ENCODE assay signal across 13 cellular contexts in the genomic region with DNA sequence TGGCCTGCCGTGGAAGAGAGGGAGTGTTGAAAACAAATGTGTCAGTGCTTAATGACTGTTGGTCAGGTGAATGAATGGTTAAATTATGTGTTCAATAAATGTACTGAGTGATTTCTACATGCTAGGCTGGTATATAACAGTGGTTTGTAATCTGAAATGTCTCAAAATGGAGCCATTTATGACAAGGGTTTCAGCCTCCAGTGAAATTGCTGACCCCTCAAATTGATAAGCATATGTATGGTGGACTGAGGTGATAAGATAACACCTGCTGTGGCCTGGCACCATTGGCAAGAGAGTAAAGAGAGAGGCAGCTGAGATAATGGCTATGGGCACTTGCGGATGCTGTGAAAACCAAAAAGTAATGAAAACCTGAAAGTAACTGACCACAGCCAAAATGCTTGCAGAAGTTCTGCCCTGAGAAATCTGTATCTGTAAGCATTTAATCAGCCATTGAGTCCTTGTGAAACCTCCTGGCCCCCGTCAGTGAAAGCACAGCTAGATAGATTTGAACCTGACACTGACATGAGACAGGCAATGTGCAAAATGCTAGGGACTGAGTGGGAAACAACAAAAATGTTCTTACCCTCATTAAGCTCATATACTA. TPM values are rescaled to one million over a fixed set of nuclear protein-coding genes. Genes with fewer than 3 reads are reported as not detected.
DNase-seq lines count a peak whose midpoint lies in the region; ATAC-seq and TF ChIP-seq lines count a peak whose summit lies in the region.
"Had no signal": no experiment of that assay in that cellular context is flagged by ENCODE, and none has a peak within 500 bp of the region (broad histone marks: within the 10 kb centered on the region; RNA-seq: fewer than 3 reads in every experiment).

No MANE protein-coding gene starts in this region.

- no peaks in the 10 kb centered on the region for H3K9me3 Mint-ChIP-seq in mesothelial cell of epicardium
- H3K9me3 Mint-ChIP-seq in activated naive CD4-positive, alpha-beta T cell treated with anti-CD3 and anti-CD28 coated beads, Interleukin-2, amount 50 U/mL, for 72 hours, result peaks cover 0 to 6% of the 10 kb centered on the region in 2 donors

- in situ Hi-C loops in GM23248 (cut with MboI), result no loop called here

- ATAC-seq in GM18861 (IDR thresholded peaks at IDR 0.05; ENCODE audit: unreplicated experiment) (peak; percentile 35), GM18505 (IDR thresholded peaks at IDR 0.05; ENCODE audit: unreplicated experiment) (no peak), T-helper 17 cell (no peak)
- ATAC-seq in activated naive CD4-positive, alpha-beta T cell treated with anti-CD3 and anti-CD28 coated beads, Interleukin-2, amount 50 U/mL, for 72 hours, result no peak
- ATAC-seq: activated CD4-positive, CD25-positive, alpha-beta regulatory T cell treated with anti-CD3 and anti-CD28 coated beads, Interleukin-2, amount 50 U/mL, for 24 hours had no signal

- peak overlapping the region; percentile 42 for H2AFZ ChIP-seq in GM23248

- no peak for DNase-seq in GM23248
- DNase-seq in mesothelial cell of epicardium (ENCODE audit: low spot score in 2 of 2, unreplicated experiment in 2 of 2), result no peak
- DNase-seq in activated naive CD4-positive, alpha-beta T cell treated with anti-CD3 and anti-CD28 coated beads, Interleukin-2, amount 50 U/mL, for 72 hours (ENCODE audit: low spot score in 2 of 2), result no peak
- no peak for DNase-seq in T-helper 17 cell
- DNase-seq in NCI-H146 (lab: John Stamatoyannopoulos, UW), result no peak
- DNase-seq: anterior cingulate cortex; EL; stimulated activated CD4-positive, alpha-beta T cell treated with anti-CD3 and anti-CD28 coated beads, Interleukin-15, amount 100 ng/mL, for 24 hours; tibial artery had no signal

- WGBS in GM23248 (ENCODE audit: low coverage in 1 of 2, low lambda C conversion rate in 2 of 2, missing lambda C conversion rate in 2 of 2), 2 experiments, result 57 to 62% methylated on average over 3 of the region's 3 CpGs

- H4K20me1 ChIP-seq in GM23248 (ENCODE audit: insufficient read depth), result no peaks in the 10 kb centered on the region

- H3K9ac ChIP-seq in GM23248 (no peak overlapping the region), HUES48 (ENCODE audit: low read depth, low read length) (no peak overlapping the region; the same call in 1 of the 2 replicates)

- H3K4me1 Mint-ChIP-seq in mesothelial cell of epicardium, result peaks cover 66% of the 10 kb centered on the region
- peaks cover 25% of the 10 kb centered on the region for H3K4me1 Mint-ChIP-seq in T-helper 17 cell

- no peak for TF ChIP-seq CTCF in mesothelial cell of epicardium (IDR thresholded peaks at IDR 0.05; ENCODE audit: unreplicated experiment)

- no peak overlapping the region for H3K27ac ChIP-seq in GM23248
- peak overlapping the region; percentile 34 for H3K27ac ChIP-seq in HUES48 (ENCODE audit: low read depth, low read length)
- H3K27ac ChIP-seq: tibial artery had no signal

- H3K9me2 ChIP-seq in GM23248 (ENCODE audit: insufficient read depth), result no peaks in the 10 kb centered on the region

- no peak for TF ChIP-seq POLR2A in GM18505 (IDR thresholded peaks at IDR 0.05; ENCODE audit: borderline replicate concordance, extremely low read depth, insufficient read depth, insufficient read length)

- peaks cover 31% of the 10 kb centered on the region for H3K79me2 ChIP-seq in GM23248 (ENCODE audit: insufficient read depth)

- H3K27me3 Mint-ChIP-seq in mesothelial cell of epicardium (ENCODE audit: low read depth) (no peaks in the 10 kb centered on the region), T-helper 17 cell (peaks cover 75% of the 10 kb centered on the region)

- H3K4me3 ChIP-seq in GM23248, result no peak overlapping the region
- H3K4me3 ChIP-seq in HUES48 (ENCODE audit: low read depth, low read length), result no peak overlapping the region
- H3K4me3 ChIP-seq: tibial artery had no signal

- peak overlapping the region; percentile 30 for H3K27ac Mint-ChIP-seq in mesothelial cell of epicardium
- H3K27ac Mint-ChIP-seq in activated naive CD4-positive, alpha-beta T cell treated with anti-CD3 and anti-CD28 coated beads, Interleukin-2, amount 50 U/mL, for 72 hours, result no peak overlapping the region
- no peak overlapping the region for H3K27ac Mint-ChIP-seq in T-helper 17 cell

- peaks cover 22% of the 10 kb centered on the region for H3K4me1 ChIP-seq in GM23248 (ENCODE audit: insufficient read depth)
- peaks cover 32% of the 10 kb centered on the region for H3K4me1 ChIP-seq in HUES48 (ENCODE audit: control insufficient read depth, insufficient read depth, low read length)

- H3K36me3 ChIP-seq in GM23248 (ENCODE audit: low read depth), result peaks cover 2% of the 10 kb centered on the region; the same call in 1 of the 2 replicates
- H3K36me3 ChIP-seq in HUES48 (ENCODE audit: control insufficient read depth, insufficient read depth, low read length), result peaks cover 2% of the 10 kb centered on the region
- H3K36me3 ChIP-seq: tibial artery had no signal

- H3K36me3 Mint-ChIP-seq in mesothelial cell of epicardium, result no peaks in the 10 kb centered on the region
- peaks cover 8 to 27% of the 10 kb centered on the region in 2 donors for H3K36me3 Mint-ChIP-seq in activated naive CD4-positive, alpha-beta T cell treated with anti-CD3 and anti-CD28 coated beads, Interleukin-2, amount 50 U/mL, for 72 hours
- peaks cover 6% of the 10 kb centered on the region for H3K36me3 Mint-ChIP-seq in T-helper 17 cell (ENCODE audit: low read depth)

- H3K27me3 ChIP-seq in GM23248 (replicated peaks; ENCODE audit: insufficient read depth) (no peaks in the 10 kb centered on the region), HUES48 (ENCODE audit: control insufficient read depth, insufficient read depth, low read length) (no peaks in the 10 kb centered on the region)
- H3K27me3 ChIP-seq: tibial artery had no signal

- H3K4me3 Mint-ChIP-seq in mesothelial cell of epicardium, result peak overlapping the region; percentile 19
- no peak overlapping the region for H3K4me3 Mint-ChIP-seq in T-helper 17 cell

- H3K4me2 ChIP-seq in GM23248 (ENCODE audit: unreplicated experiment), result no peak overlapping the region

- peaks cover 25% of the 10 kb centered on the region for H3F3A ChIP-seq in GM23248 (ENCODE audit: insufficient read depth)

- no peaks in the 10 kb centered on the region for H3K9me3 ChIP-seq in GM23248 (ENCODE audit: low read depth)
- H3K9me3 ChIP-seq in HUES48 (ENCODE audit: control insufficient read depth, insufficient read depth, low read length), result no peaks in the 10 kb centered on the region
- H3K9me3 ChIP-seq in T-helper 17 cell (ENCODE audit: control insufficient read depth, low read length, poor library complexity, severe bottlenecking), result no peaks in the 10 kb centered on the region
- H3K9me3 ChIP-seq: tibial artery had no signal

RNA-seq across cellular contexts. Expression of a gene that starts 1.4 kb away (rescaled TPM):
- 72.1 and 109 TPM in 2 replicates for total RNA-seq in GM23248 (2014; rRNA removed; shearing (Covaris generic))
- polyA plus RNA-seq in GM23248 (2016; fragmentation: Nextera tagmentation; extraction: Ambion mirVana), result 51.9 and 60.6 TPM in 2 replicates
- total RNA-seq in mesothelial cell of epicardium (108 to 125 TPM (median 121 TPM) in 3 replicates), T-helper 17 cell (1 to 10 TPM; 1.1 to 1.6 TPM)
- 10 to 100 TPM in 1 of 2 donors, 1 to 10 TPM in 1; 6.3 to 42.8 TPM for total RNA-seq in activated naive CD4-positive, alpha-beta T cell treated with anti-CD3 and anti-CD28 coated beads, Interleukin-2, amount 50 U/mL, for 72 hours
